In genomic region chr22:48268771-48269552, GRCh38 we compare ENCODE assay signal across 27 cellular contexts.
DNase-seq lines count a peak whose midpoint lies in the region; ATAC-seq and TF ChIP-seq lines count a peak whose summit lies in the region.
"Had no signal": no experiment of that assay in that cellular context is flagged by ENCODE, and none has a peak within 500 bp of the region (broad histone marks: within the 10 kb centered on the region; RNA-seq: fewer than 3 reads in every experiment).

No MANE protein-coding gene starts in this region.

- H3K9me2 ChIP-seq in Karpas-422 (replicated peaks; ENCODE audit: insufficient read depth, low read length), result no peaks in the 10 kb centered on the region

- no peaks in the 10 kb centered on the region for H3K36me3 ChIP-seq in Karpas-422 (ENCODE audit: insufficient read depth, low read length)
- H3K36me3 ChIP-seq in naive thymus-derived CD4-positive, alpha-beta T cell (ENCODE audit: control insufficient read depth in 2 of 3, insufficient read depth in 3 of 3, low read length in 3 of 3), result no peaks in the 10 kb centered on the region
- H3K36me3 ChIP-seq in testis (ENCODE audit: low read depth, missing control alignments), result no peaks in the 10 kb centered on the region
- no peaks in the 10 kb centered on the region for H3K36me3 ChIP-seq in effector memory CD4-positive, alpha-beta T cell (ENCODE audit: control insufficient read depth, insufficient read depth, low read length)
- H3K36me3 ChIP-seq: neural progenitor cell, right lobe of liver, SJCRH30 had no signal

- no peak overlapping the region for H3K9ac ChIP-seq in Karpas-422 (ENCODE audit: low read length)
- H3K9ac ChIP-seq: neural progenitor cell had no signal

- CTCF ChIA-PET in naive thymus-derived CD4-positive, alpha-beta T cell (lab: Charles Lee), result no interaction called here

- POLR2A ChIA-PET in naive thymus-derived CD4-positive, alpha-beta T cell (lab: Charles Lee), result no interaction called here

- DNase-seq in Daoy (ENCODE audit: low read depth) (peak; percentile 80), Karpas-422 (no peak), endothelial cell (ENCODE audit: low spot score) (no peak), GM20000 (ENCODE audit: low spot score) (no peak), GF-D8 (lab: John Stamatoyannopoulos, UW) (no peak), testis (no peak)
- no peak for DNase-seq in naive thymus-derived CD4-positive, alpha-beta T cell
- DNase-seq in effector memory CD4-positive, alpha-beta T cell, result no peak
- DNase-seq: activated CD4-positive, CD25-positive, alpha-beta regulatory T cell; activated CD8-positive, alpha-beta memory T cell treated with anti-CD3 and anti-CD28 coated beads, Interleukin-2, amount 10 ng/mL, durations not matched to agents 7 days and 5 days; activated naive CD4-positive, alpha-beta T cell; activated T-cell treated with anti-CD3 and anti-CD28 coated beads, Interleukin-2, amount 50 U/mL, for 48 hours; dorsolateral prefrontal cortex; HCEC 1CT; NCI-H1092; NCI-H1694 treated with DMSO at 0.1 percent for 48 hours; NCI-H2171 treated with DMSO at 0.1 percent for 48 hours; NCI-H524; NK-92 treated with Interleukin-12 subunit alpha and Interleukin-12 subunit beta, amount 100 ng/mL, for 24 hours; PC-9; right lobe of liver; SJCRH30; stimulated activated CD4-positive, alpha-beta T cell treated with anti-CD3 and anti-CD28 coated beads, Interleukin-4, amount 100 ng/mL, for 24 hours; T-helper 1 cell had no signal

- H3K4me3 ChIP-seq in Karpas-422 (ENCODE audit: low read length), result peak overlapping the region; percentile 23; the same call in 1 of the 2 replicates
- H3K4me3 ChIP-seq in naive thymus-derived CD4-positive, alpha-beta T cell (ENCODE audit: low read length), result no peak overlapping the region
- H3K4me3 ChIP-seq in testis, result no peak overlapping the region
- no peak overlapping the region for H3K4me3 ChIP-seq in effector memory CD4-positive, alpha-beta T cell (ENCODE audit: insufficient read depth, low read depth, low read length, poor library complexity, severe bottlenecking)
- H3K4me3 ChIP-seq: dorsolateral prefrontal cortex, neural progenitor cell, PC-9, right lobe of liver, SJCRH30 had no signal

- H3K4me3 Mint-ChIP-seq in endothelial cell (ENCODE audit: unreplicated experiment), result no peak overlapping the region
- H3K4me3 Mint-ChIP-seq in naive thymus-derived CD4-positive, alpha-beta T cell, result no peak overlapping the region
- H3K4me3 Mint-ChIP-seq: activated CD8-positive, alpha-beta memory T cell treated with anti-CD3 and anti-CD28 coated beads, Interleukin-2, amount 10 ng/mL, durations not matched to agents 7 days and 5 days; neural progenitor cell; stimulated activated effector memory CD8-positive, alpha-beta T cell treated with anti-CD3 and anti-CD28 coated beads, Interleukin-12 subunit alpha, Interleukin-12 subunit beta, amount 100 ng/mL, for 72 hours had no signal

- no peak for TF ChIP-seq POLR2A in testis (IDR thresholded peaks at IDR 0.05)

- peaks cover 2% of the 10 kb centered on the region; the same call in 1 of the 2 replicates for H3K27me3 ChIP-seq in Karpas-422 (ENCODE audit: low read length)
- no peaks in the 10 kb centered on the region for H3K27me3 ChIP-seq in naive thymus-derived CD4-positive, alpha-beta T cell (ENCODE audit: control insufficient read depth in 2 of 2, insufficient read depth in 2 of 2, low read length in 2 of 2)
- H3K27me3 ChIP-seq in testis, result no peaks in the 10 kb centered on the region
- no peaks in the 10 kb centered on the region for H3K27me3 ChIP-seq in effector memory CD4-positive, alpha-beta T cell (replicated peaks; ENCODE audit: control insufficient read depth, insufficient read depth, low read length, poor library complexity, severe bottlenecking)
- H3K27me3 ChIP-seq: neural progenitor cell, right lobe of liver had no signal

- H3K9me3 Mint-ChIP-seq in endothelial cell (ENCODE audit: unreplicated experiment), result no peaks in the 10 kb centered on the region
- peaks cover 0 to 2% (median 0%) of the 10 kb centered on the region in 11 donors for H3K9me3 Mint-ChIP-seq in naive thymus-derived CD4-positive, alpha-beta T cell
- H3K9me3 Mint-ChIP-seq: stimulated activated effector memory CD8-positive, alpha-beta T cell treated with anti-CD3 and anti-CD28 coated beads, Interleukin-12 subunit alpha, Interleukin-12 subunit beta, amount 100 ng/mL, for 72 hours had no signal

- H3K27ac ChIP-seq in Karpas-422 (ENCODE audit: low read length), result no peak overlapping the region
- H3K27ac ChIP-seq in naive thymus-derived CD4-positive, alpha-beta T cell (ENCODE audit: low read depth, low read length), result no peak overlapping the region
- no peak overlapping the region for H3K27ac ChIP-seq in testis
- H3K27ac ChIP-seq in effector memory CD4-positive, alpha-beta T cell (ENCODE audit: insufficient read depth, low read length, poor library complexity, severe bottlenecking), result no peak overlapping the region
- H3K27ac ChIP-seq: C4-2B, dorsolateral prefrontal cortex, neural progenitor cell, PC-9, right lobe of liver, SJCRH30 had no signal

- H3K4me2 ChIP-seq in Karpas-422 (ENCODE audit: low read depth, low read length, poor library complexity, severe bottlenecking), result peak overlapping the region; percentile 48
- H3K4me2 ChIP-seq: neural progenitor cell, PC-9 had no signal

- H3K9me3 ChIP-seq in Karpas-422 (ENCODE audit: low read length) (no peaks in the 10 kb centered on the region), testis (no peaks in the 10 kb centered on the region)
- H3K9me3 ChIP-seq in naive thymus-derived CD4-positive, alpha-beta T cell (ENCODE audit: control insufficient read depth in 2 of 3, low read length in 3 of 3), result no peaks in the 10 kb centered on the region
- H3K9me3 ChIP-seq in effector memory CD4-positive, alpha-beta T cell (ENCODE audit: control insufficient read depth, low read length), result no peaks in the 10 kb centered on the region
- H3K9me3 ChIP-seq: right lobe of liver, SJCRH30 had no signal

- no peaks in the 10 kb centered on the region for H3K36me3 Mint-ChIP-seq in endothelial cell (ENCODE audit: low read depth, unreplicated experiment)
- H3K36me3 Mint-ChIP-seq in naive thymus-derived CD4-positive, alpha-beta T cell, result no peaks in the 10 kb centered on the region
- H3K36me3 Mint-ChIP-seq: activated CD8-positive, alpha-beta memory T cell treated with anti-CD3 and anti-CD28 coated beads, Interleukin-2, amount 10 ng/mL, durations not matched to agents 7 days and 5 days; neural progenitor cell; stimulated activated effector memory CD8-positive, alpha-beta T cell treated with anti-CD3 and anti-CD28 coated beads, Interleukin-12 subunit alpha, Interleukin-12 subunit beta, amount 100 ng/mL, for 72 hours had no signal

- H3K27ac Mint-ChIP-seq in endothelial cell (ENCODE audit: unreplicated experiment), result peak overlapping the region; percentile 2
- no peak overlapping the region for H3K27ac Mint-ChIP-seq in naive thymus-derived CD4-positive, alpha-beta T cell
- H3K27ac Mint-ChIP-seq: activated CD8-positive, alpha-beta memory T cell treated with anti-CD3 and anti-CD28 coated beads, Interleukin-2, amount 10 ng/mL, durations not matched to agents 7 days and 5 days; neural progenitor cell; stimulated activated effector memory CD8-positive, alpha-beta T cell treated with anti-CD3 and anti-CD28 coated beads, Interleukin-12 subunit alpha, Interleukin-12 subunit beta, amount 100 ng/mL, for 72 hours had no signal

- intact Hi-C loops in naive thymus-derived CD4-positive, alpha-beta T cell (cut with micrococcal nuclease), result no loop called here
- intact Hi-C loops in testis (cut with DNase I; ENCODE audit: low total_unique reads), result no loop called here

- 90% methylated on average over 17 to 24 of the region's 24 CpGs for WGBS in testis, 2 donors

- no peaks in the 10 kb centered on the region for H3K79me2 ChIP-seq in Karpas-422 (ENCODE audit: low read length)

- ATAC-seq in naive thymus-derived CD4-positive, alpha-beta T cell, result peak; percentile 18
- ATAC-seq: activated CD8-positive, alpha-beta memory T cell treated with anti-CD3 and anti-CD28 coated beads, Interleukin-2, amount 10 ng/mL, durations not matched to agents 7 days and 5 days; stimulated activated effector memory CD8-positive, alpha-beta T cell treated with anti-CD3 and anti-CD28 coated beads, Interleukin-12 subunit alpha, Interleukin-12 subunit beta, amount 100 ng/mL, for 72 hours had no signal

- TF ChIP-seq CTCF in endothelial cell (IDR thresholded peaks at IDR 0.05; ENCODE audit: unreplicated experiment), result no peak
- TF ChIP-seq CTCF in GM20000 (IDR thresholded peaks at IDR 0.05; ENCODE audit: extremely low read depth, missing control alignments), result no peak
- no peak for TF ChIP-seq CTCF in testis (IDR thresholded peaks at IDR 0.05)

- H3K4me1 ChIP-seq in Karpas-422 (ENCODE audit: low read length), result peaks cover 22% of the 10 kb centered on the region
- H3K4me1 ChIP-seq in naive thymus-derived CD4-positive, alpha-beta T cell (ENCODE audit: control insufficient read depth in 2 of 2, insufficient read depth in 2 of 2, low read length in 2 of 2), result no peaks in the 10 kb centered on the region
- no peaks in the 10 kb centered on the region for H3K4me1 ChIP-seq in testis
- H3K4me1 ChIP-seq in effector memory CD4-positive, alpha-beta T cell (ENCODE audit: control insufficient read depth, insufficient read depth, low read length, poor library complexity, severe bottlenecking), result no peaks in the 10 kb centered on the region
- H3K4me1 ChIP-seq: neural progenitor cell, right lobe of liver, SJCRH30 had no signal

- H3K4me1 Mint-ChIP-seq in endothelial cell (ENCODE audit: unreplicated experiment), result no peaks in the 10 kb centered on the region
- H3K4me1 Mint-ChIP-seq in naive thymus-derived CD4-positive, alpha-beta T cell, result peaks cover 0 to 1% (median 0%) of the 10 kb centered on the region in 7 donors
- H3K4me1 Mint-ChIP-seq: activated CD8-positive, alpha-beta memory T cell treated with anti-CD3 and anti-CD28 coated beads, Interleukin-2, amount 10 ng/mL, durations not matched to agents 7 days and 5 days; stimulated activated effector memory CD8-positive, alpha-beta T cell treated with anti-CD3 and anti-CD28 coated beads, Interleukin-12 subunit alpha, Interleukin-12 subunit beta, amount 100 ng/mL, for 72 hours had no signal

- no peak overlapping the region for H2AFZ ChIP-seq in Karpas-422 (ENCODE audit: low read length)
- H2AFZ ChIP-seq: neural progenitor cell, PC-9 had no signal

- H3K27me3 Mint-ChIP-seq in endothelial cell (ENCODE audit: unreplicated experiment), result no peaks in the 10 kb centered on the region
- H3K27me3 Mint-ChIP-seq in naive thymus-derived CD4-positive, alpha-beta T cell, result peaks cover 0 to 26% (median 11%) of the 10 kb centered on the region in 5 donors
- H3K27me3 Mint-ChIP-seq: activated CD8-positive, alpha-beta memory T cell treated with anti-CD3 and anti-CD28 coated beads, Interleukin-2, amount 10 ng/mL, durations not matched to agents 7 days and 5 days had no signal

- H4K20me1 ChIP-seq in Karpas-422 (ENCODE audit: insufficient read depth, low read depth, low read length), result no peaks in the 10 kb centered on the region
